Comparison of ENCODE assay signal across 16 cellular contexts in the genomic region with DNA sequence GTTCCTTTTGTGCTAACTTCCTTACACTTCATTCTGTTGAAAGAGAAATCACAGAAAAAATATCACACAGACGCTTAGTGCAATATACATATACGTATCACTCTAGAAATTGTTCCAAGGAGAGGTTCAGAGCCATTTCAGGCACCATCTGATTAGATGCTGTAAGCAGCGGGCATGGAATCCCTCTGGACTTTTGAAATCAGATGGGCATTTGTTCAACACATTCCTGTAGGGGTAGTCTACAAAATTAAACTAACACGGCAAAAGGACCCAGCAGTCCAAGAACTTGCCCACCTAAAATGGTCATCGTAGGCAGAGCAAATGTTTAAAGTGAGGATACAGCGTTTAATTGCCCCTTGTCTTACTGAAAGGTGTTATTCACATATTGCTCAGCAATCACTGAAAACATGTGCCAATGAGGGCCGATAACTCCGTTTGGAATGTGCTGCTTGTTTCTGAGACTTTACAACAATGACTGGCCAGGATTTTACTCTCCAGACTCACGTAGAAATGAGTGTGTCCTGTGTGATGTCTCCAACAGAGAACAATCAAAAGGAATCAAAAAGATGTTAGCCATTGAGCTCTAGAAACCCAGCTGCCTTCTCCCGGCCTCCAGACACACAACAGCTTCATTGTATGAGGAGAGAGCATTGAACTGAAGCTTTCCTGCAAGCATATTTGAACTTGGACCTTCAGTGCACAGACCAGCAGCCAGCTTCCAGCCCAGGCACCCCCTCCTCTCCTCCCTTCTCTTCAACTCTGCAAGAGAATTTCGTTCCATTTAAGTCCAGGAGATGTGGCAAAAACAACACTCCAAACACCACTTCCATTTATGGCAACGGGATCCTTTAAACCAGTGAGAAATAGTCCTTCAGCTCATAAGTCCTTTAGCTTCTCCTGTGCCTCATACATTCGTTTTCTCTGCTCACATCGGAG. TPM values are rescaled to one million over a fixed set of nuclear protein-coding genes. Genes with fewer than 3 reads are reported as not detected.
A peak's percentile ranks its signal among the peaks of the same experiment; 100 is the strongest.
DNase-seq lines count a peak whose midpoint lies in the region; ATAC-seq and TF ChIP-seq lines count a peak whose summit lies in the region.
"Had no signal": no experiment of that assay in that cellular context is flagged by ENCODE, and none has a peak within 500 bp of the region (broad histone marks: within the 10 kb centered on the region; RNA-seq: fewer than 3 reads in every experiment).

No MANE protein-coding gene starts in this region.

- H3K4me1 Mint-ChIP-seq in chondrocyte (ENCODE audit: low read depth), result peaks cover 36% of the 10 kb centered on the region
- H3K4me1 Mint-ChIP-seq in CD4-positive, alpha-beta T cell (ENCODE audit: low read depth), result no peaks in the 10 kb centered on the region
- H3K4me1 Mint-ChIP-seq: natural killer cell had no signal

- peak; percentile 93 for ATAC-seq in left lobe of liver
- ATAC-seq in CD4-positive, alpha-beta T cell (ENCODE audit: poor library complexity), result no peak
- ATAC-seq in HG02973 (IDR thresholded peaks at IDR 0.05; ENCODE audit: unreplicated experiment), result no peak
- ATAC-seq: activated CD4-positive, CD25-positive, alpha-beta regulatory T cell treated with anti-CD3 and anti-CD28 coated beads, Interleukin-2, amount 50 U/mL, for 24 hours; natural killer cell had no signal

- CTCF ChIA-PET in CD4-positive, alpha-beta T cell (lab: Charles Lee), result no interaction called here

- H3K27ac Mint-ChIP-seq in chondrocyte (ENCODE audit: unreplicated experiment), result peak overlapping the region; percentile 9
- H3K27ac Mint-ChIP-seq in CD4-positive, alpha-beta T cell, result no peak overlapping the region
- H3K27ac Mint-ChIP-seq: activated naive CD8-positive, alpha-beta T cell treated with anti-CD3 and anti-CD28 coated beads, Interleukin-2, amount 10 ng/mL, durations not matched to agents 7 days and 5 days; natural killer cell had no signal

- intact Hi-C loops in CD4-positive, alpha-beta T cell (cut with DNase I, micrococcal nuclease), result no loop called here

- H3K9me3 ChIP-seq in CD4-positive, alpha-beta T cell (ENCODE audit: control insufficient read depth, low read length), result no peaks in the 10 kb centered on the region

- H3K27me3 ChIP-seq in CD4-positive, alpha-beta T cell (ENCODE audit: control insufficient read depth, insufficient read depth, low read length), result no peaks in the 10 kb centered on the region

- peaks cover 3% of the 10 kb centered on the region for H3K9me3 Mint-ChIP-seq in chondrocyte (ENCODE audit: low read depth)
- H3K9me3 Mint-ChIP-seq in CD4-positive, alpha-beta T cell, result no peaks in the 10 kb centered on the region
- H3K9me3 Mint-ChIP-seq: natural killer cell had no signal

- peaks cover 3% of the 10 kb centered on the region for H3K27me3 Mint-ChIP-seq in chondrocyte (ENCODE audit: low read depth)
- H3K27me3 Mint-ChIP-seq in CD4-positive, alpha-beta T cell, result no peaks in the 10 kb centered on the region

- no peak overlapping the region for H3K27ac ChIP-seq in CD4-positive, alpha-beta T cell (ENCODE audit: low read depth, low read length)

- no peak overlapping the region for H3K4me3 Mint-ChIP-seq in chondrocyte (ENCODE audit: unreplicated experiment)
- H3K4me3 Mint-ChIP-seq in CD4-positive, alpha-beta T cell, result no peak overlapping the region
- H3K4me3 Mint-ChIP-seq: activated naive CD8-positive, alpha-beta T cell treated with anti-CD3 and anti-CD28 coated beads, Interleukin-2, amount 10 ng/mL, durations not matched to agents 7 days and 5 days; natural killer cell had no signal

- TF ChIP-seq CTCF in chondrocyte (IDR thresholded peaks at IDR 0.05), result no peak
- no peak for TF ChIP-seq CTCF in CD4-positive, alpha-beta T cell (IDR thresholded peaks at IDR 0.05)

- peak; percentile 44 for DNase-seq in EH (ENCODE audit: low read depth)
- no peak for DNase-seq in chondrocyte (ENCODE audit: low spot score)
- DNase-seq in left lobe of liver (ENCODE audit: low spot score), result no peak
- peak; percentile 67 for DNase-seq in putamen (ENCODE audit: low spot score)
- no peak for DNase-seq in CD4-positive, alpha-beta T cell
- DNase-seq in EL, result no peak
- DNase-seq in hepatic stellate cell (ENCODE audit: low spot score), result no peak
- DNase-seq: ACHN; activated naive CD8-positive, alpha-beta T cell treated with anti-CD3 and anti-CD28 coated beads, Interleukin-2, amount 10 ng/mL, durations not matched to agents 7 days and 5 days; activated T-cell treated with anti-CD3 and anti-CD28 coated beads for 4 hours; cortex of kidney; natural killer cell; NCI-H226; T-helper 1 cell had no signal

- no peaks in the 10 kb centered on the region for H3K36me3 Mint-ChIP-seq in chondrocyte (ENCODE audit: low read depth)
- no peaks in the 10 kb centered on the region for H3K36me3 Mint-ChIP-seq in CD4-positive, alpha-beta T cell (ENCODE audit: low read depth)
- H3K36me3 Mint-ChIP-seq: natural killer cell had no signal

- POLR2A ChIA-PET in CD4-positive, alpha-beta T cell (lab: Charles Lee), result no interaction called here

RNA-seq across cellular contexts. Expression of a gene that starts 32.1 kb away (rescaled TPM):
- total RNA-seq in chondrocyte (not detected in 3 replicates), left lobe of liver (3.0 TPM)
- not detected for total RNA-seq in CD4-positive, alpha-beta T cell

RNA-seq across cellular contexts. Expression of a gene that starts 32.1 kb away (rescaled TPM):
- total RNA-seq in chondrocyte (not detected in 3 replicates), left lobe of liver (7.8 TPM)
- total RNA-seq in CD4-positive, alpha-beta T cell, result not detected

Comparison
In these comparisons a context has a peak if more than half of its experiments do, and no peak if none do; other contexts are left out.
1. DNase-seq: peak in EH (single experiment) and putamen (single experiment); none in chondrocyte (single experiment), left lobe of liver (single experiment), CD4-positive, alpha-beta T cell (0 of 10), EL (single experiment) and hepatic stellate cell (single experiment).